8 cellular contexts compared by ENCODE assay signal in the genomic region with DNA sequence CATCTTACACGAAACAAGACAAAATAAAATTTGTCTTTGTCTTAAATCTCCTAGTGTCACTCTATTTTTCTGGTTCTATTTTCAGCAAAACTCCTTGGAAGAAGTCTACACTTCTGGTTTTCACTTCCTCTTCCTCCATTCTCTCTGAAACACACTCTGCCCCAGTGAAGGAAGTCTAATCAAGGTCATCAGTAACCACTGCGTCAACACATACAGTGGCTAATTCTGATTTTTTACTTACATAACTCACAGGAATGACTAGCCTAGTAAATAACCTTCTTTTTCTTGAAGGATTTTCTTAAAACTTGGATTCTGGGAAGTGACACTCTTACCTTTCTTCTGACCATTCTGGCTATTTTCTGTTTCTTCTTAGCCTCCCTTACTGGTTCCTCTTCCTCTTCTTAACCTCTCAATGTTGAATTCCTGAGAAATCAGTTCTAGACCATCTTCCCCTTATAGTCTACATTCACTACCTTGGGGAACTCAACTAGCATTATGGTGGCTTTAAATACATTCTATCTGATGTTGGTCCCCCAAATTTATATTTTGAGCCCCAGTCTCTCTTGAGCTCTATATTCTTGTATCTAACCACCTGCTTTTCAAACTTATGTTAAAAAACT. TPM values are rescaled to one million over a fixed set of nuclear protein-coding genes. Genes with fewer than 3 reads are reported as not detected.
DNase-seq lines count a peak whose midpoint lies in the region; ATAC-seq and TF ChIP-seq lines count a peak whose summit lies in the region.

No MANE protein-coding gene starts in this region.

- H3K36me3 Mint-ChIP-seq in endothelial cell (ENCODE audit: low read depth, unreplicated experiment) (no peaks in the 10 kb centered on the region), type B pancreatic cell (no peaks in the 10 kb centered on the region), immature natural killer cell (peaks cover 0 to 3% (median 0%) of the 10 kb centered on the region in 3 donors)

- H3K27ac Mint-ChIP-seq in endothelial cell (ENCODE audit: unreplicated experiment) (no peak overlapping the region), type B pancreatic cell (no peak overlapping the region), immature natural killer cell (no peak overlapping the region)

- ATAC-seq in GM18498 (IDR thresholded peaks at IDR 0.05; ENCODE audit: unreplicated experiment) = peak; percentile 95
- ATAC-seq in GM21423 (IDR thresholded peaks at IDR 0.05; ENCODE audit: unreplicated experiment) = peak; percentile 93
- peak; percentile 93 for ATAC-seq in HG03442 (IDR thresholded peaks at IDR 0.05; ENCODE audit: unreplicated experiment)

- TF ChIP-seq CTCF in endothelial cell (IDR thresholded peaks at IDR 0.05; ENCODE audit: unreplicated experiment) (no peak), type B pancreatic cell (conservative IDR thresholded peaks at IDR 0.05) (no peak)

- DNase-seq in globus pallidus (ENCODE audit: low spot score) (peak; percentile 44), NCI-H2029 treated with DMSO at 0.1 percent for 48 hours (lab: John Stamatoyannopoulos, UW) (no peak), endothelial cell (ENCODE audit: low spot score) (no peak), type B pancreatic cell (ENCODE audit: extremely low spot score, unreplicated experiment) (no peak), immature natural killer cell (no peak)

- H3K9me3 Mint-ChIP-seq in endothelial cell (ENCODE audit: unreplicated experiment) = no peaks in the 10 kb centered on the region
- no peaks in the 10 kb centered on the region for H3K9me3 Mint-ChIP-seq in type B pancreatic cell
- no peaks in the 10 kb centered on the region for H3K9me3 Mint-ChIP-seq in immature natural killer cell

- no peak overlapping the region for H3K4me3 Mint-ChIP-seq in endothelial cell (ENCODE audit: unreplicated experiment)
- H3K4me3 Mint-ChIP-seq in type B pancreatic cell = no peak overlapping the region
- no peak overlapping the region for H3K4me3 Mint-ChIP-seq in immature natural killer cell

- H3K4me1 Mint-ChIP-seq in endothelial cell (ENCODE audit: unreplicated experiment) (no peaks in the 10 kb centered on the region), type B pancreatic cell (ENCODE audit: unreplicated experiment) (no peaks in the 10 kb centered on the region), immature natural killer cell (no peaks in the 10 kb centered on the region)

- H3K27me3 Mint-ChIP-seq in endothelial cell (ENCODE audit: unreplicated experiment) (no peaks in the 10 kb centered on the region), type B pancreatic cell (no peaks in the 10 kb centered on the region), immature natural killer cell (ENCODE audit: low read depth in 3 of 3) (peaks cover 0 to 3% (median 0%) of the 10 kb centered on the region in 3 donors)

RNA-seq across cellular contexts. Expression of gene AIG1, which starts 37.5 kb away (rescaled TPM):
- total RNA-seq in endothelial cell (ENCODE audit: unreplicated experiment) (17.5 TPM), type B pancreatic cell (ENCODE audit: low replicate concordance) (34.3 and 37.8 TPM in 2 replicates)
- 10 to 100 TPM in 2 of 3 donors, 1 to 10 TPM in 1; 4.6 to 17.8 (median 12.3) TPM for polyA plus RNA-seq in immature natural killer cell
